8 cellular contexts compared by ENCODE assay signal in genomic region chr6:149065658-149066556, GRCh38.
DNase-seq lines count a peak whose midpoint lies in the region; ATAC-seq and TF ChIP-seq lines count a peak whose summit lies in the region.

No MANE protein-coding gene starts in this region.

- H3K27ac ChIP-seq in right atrium auricular region, result peak overlapping the region in 1 of 2 donors; percentile 18
- peak overlapping the region; percentile 31 for H3K27ac ChIP-seq in right cardiac atrium (ENCODE audit: low read length)
- no peak overlapping the region for H3K27ac ChIP-seq in SK-N-SH (ENCODE audit: low read depth in 2 of 2, low read length in 1 of 2)

- H3K4me3 ChIP-seq in right atrium auricular region (no peak overlapping the region), right cardiac atrium (ENCODE audit: low read length) (no peak overlapping the region), SK-N-SH (ENCODE audit: low read depth in 2 of 2, low read length in 1 of 2) (no peak overlapping the region)

- no peak overlapping the region for H3K27ac Mint-ChIP-seq in endothelial cell (ENCODE audit: unreplicated experiment)

- H3K27me3 Mint-ChIP-seq in endothelial cell (ENCODE audit: unreplicated experiment), result no peaks in the 10 kb centered on the region

- no peak overlapping the region for H3K4me2 ChIP-seq in SK-N-SH

- no peaks in the 10 kb centered on the region for H3K9me3 ChIP-seq in right atrium auricular region
- H3K9me3 ChIP-seq in right cardiac atrium (ENCODE audit: control insufficient read depth, low read length), result no peaks in the 10 kb centered on the region
- no peaks in the 10 kb centered on the region for H3K9me3 ChIP-seq in SK-N-SH

- no peak for TF ChIP-seq CTCF in right atrium auricular region (IDR thresholded peaks at IDR 0.05)
- no peak for TF ChIP-seq CTCF in endothelial cell (IDR thresholded peaks at IDR 0.05; ENCODE audit: unreplicated experiment)
- no peak for TF ChIP-seq CTCF in SK-N-SH (IDR thresholded peaks at IDR 0.05)

- CTCF ChIA-PET in SK-N-SH (lab: Yijun Ruan, JAX), result interaction anchor here (0.6 to 7.3 kb wide), 6 partner anchors 9 to 634 kb away, joined by 3 to 46 read pairs (median 4); no protein-coding TSS in a partner anchor

- no peak for TF ChIP-seq RAD21 in SK-N-SH (IDR thresholded peaks at IDR 0.05; ENCODE audit: low read length)

- no peak overlapping the region for H3K4me3 Mint-ChIP-seq in endothelial cell (ENCODE audit: unreplicated experiment)

- no peak overlapping the region for H2AFZ ChIP-seq in SK-N-SH (ENCODE audit: low read depth)

- POLR2A ChIA-PET in SK-N-SH (lab: Yijun Ruan, JAX), result no interaction called here

- no peak for TF ChIP-seq EP300 in SK-N-SH (IDR thresholded peaks at IDR 0.05; ENCODE audit: borderline replicate concordance in 1 of 2, low read depth in 1 of 2, low read length in 1 of 2)

- no peak overlapping the region for H3K9ac ChIP-seq in SK-N-SH

- no peaks in the 10 kb centered on the region for H3K36me3 Mint-ChIP-seq in endothelial cell (ENCODE audit: low read depth, unreplicated experiment)

- H3K79me2 ChIP-seq in SK-N-SH (ENCODE audit: insufficient read depth), result no peaks in the 10 kb centered on the region

- DNase-seq in Right ventricle myocardium superior (no peak), right atrium auricular region (ENCODE audit: low spot score) (no peak), SKM-1 (lab: John Stamatoyannopoulos, UW; ENCODE audit: unreplicated experiment) (peak; percentile 19), right cardiac atrium (no peak), NCI-H2107 (lab: John Stamatoyannopoulos, UW) (no peak), endothelial cell (ENCODE audit: low spot score) (no peak), SK-N-SH (no peak)

- H3K36me3 ChIP-seq in right atrium auricular region, result no peaks in the 10 kb centered on the region
- H3K36me3 ChIP-seq in SK-N-SH (replicated peaks in 1 of 2; ENCODE audit: control insufficient read depth in 1 of 2, insufficient read depth in 2 of 2, low read length in 1 of 2), result no peaks in the 10 kb centered on the region

- H3K4me1 Mint-ChIP-seq in endothelial cell (ENCODE audit: unreplicated experiment), result peaks cover 6% of the 10 kb centered on the region

- no peaks in the 10 kb centered on the region for H4K20me1 ChIP-seq in SK-N-SH (ENCODE audit: insufficient read depth)

- H3K4me1 ChIP-seq in right atrium auricular region (peaks cover 0 to 31% of the 10 kb centered on the region in 2 donors), right cardiac atrium (ENCODE audit: control insufficient read depth, insufficient read depth, low read length) (peaks cover 8% of the 10 kb centered on the region), SK-N-SH (ENCODE audit: control insufficient read depth in 1 of 2, insufficient read depth in 2 of 2, low read depth in 1 of 2, low read length in 1 of 2) (peaks cover 3 to 10% of the 10 kb centered on the region in 2 experiments; a peak in 2 of 4 replicates)

- no peaks in the 10 kb centered on the region for H3K9me3 Mint-ChIP-seq in endothelial cell (ENCODE audit: unreplicated experiment)

- 57% methylated on average over 8 of the region's 8 CpGs for WGBS in right cardiac atrium
- WGBS in SK-N-SH (ENCODE audit: low lambda C conversion rate), result 73% methylated on average over 8 of the region's 8 CpGs

- peak; percentile 23 for ATAC-seq in Right ventricle myocardium superior (ENCODE audit: poor library complexity)
- ATAC-seq in HG02973 (IDR thresholded peaks at IDR 0.05; ENCODE audit: unreplicated experiment), result peak; percentile 96
- peak; percentile 62 to 65 for ATAC-seq in right cardiac atrium

- intact Hi-C loops in Right ventricle myocardium superior (cut with DNase I), result no loop called here
- intact Hi-C loops in right cardiac atrium (cut with DNase I), result no loop called here

- H3F3A ChIP-seq in SK-N-SH (replicated peaks; ENCODE audit: insufficient read depth), result no peaks in the 10 kb centered on the region

- H3K27me3 ChIP-seq in right atrium auricular region (no peaks in the 10 kb centered on the region), right cardiac atrium (ENCODE audit: control insufficient read depth, insufficient read depth) (no peaks in the 10 kb centered on the region), SK-N-SH (ENCODE audit: insufficient read depth) (no peaks in the 10 kb centered on the region)

- no peaks in the 10 kb centered on the region for H3K9me2 ChIP-seq in SK-N-SH

TF ChIP-seq in SK-N-SH, 30 proteins besides CTCF, POLR2A, EP300 and RAD21:
- no peak for TF ChIP-seq FOXJ3 (CRISPR knock-in tag; IDR thresholded peaks at IDR 0.05)
- TF ChIP-seq MXI1 (IDR thresholded peaks at IDR 0.05; ENCODE audit: low read depth, low read length), result no peak
- TF ChIP-seq EZH2phosphoT487 (IDR thresholded peaks at IDR 0.05; ENCODE audit: borderline replicate concordance, low read depth), result no peak
- TF ChIP-seq USF1 (IDR thresholded peaks at IDR 0.05; ENCODE audit: borderline replicate concordance, low read depth), result no peak
- TF ChIP-seq RXRA (IDR thresholded peaks at IDR 0.05; ENCODE audit: borderline replicate concordance, low read depth), result no peak
- no peak for TF ChIP-seq FOSL2 (IDR thresholded peaks at IDR 0.05; ENCODE audit: borderline replicate concordance, low read depth)
TF ChIP-seq in SK-N-SH: peak in this region for 0.

Comparison
In these comparisons a context has a peak if more than half of its experiments do, and no peak if none do; other contexts are left out.
1. ATAC-seq: peak in every context shown above with its lines; median percentile 96 in HG02973; 64 in right cardiac atrium; 23 in Right ventricle myocardium superior.